1 cellular context compared by ENCODE assay signal in the genomic region with DNA sequence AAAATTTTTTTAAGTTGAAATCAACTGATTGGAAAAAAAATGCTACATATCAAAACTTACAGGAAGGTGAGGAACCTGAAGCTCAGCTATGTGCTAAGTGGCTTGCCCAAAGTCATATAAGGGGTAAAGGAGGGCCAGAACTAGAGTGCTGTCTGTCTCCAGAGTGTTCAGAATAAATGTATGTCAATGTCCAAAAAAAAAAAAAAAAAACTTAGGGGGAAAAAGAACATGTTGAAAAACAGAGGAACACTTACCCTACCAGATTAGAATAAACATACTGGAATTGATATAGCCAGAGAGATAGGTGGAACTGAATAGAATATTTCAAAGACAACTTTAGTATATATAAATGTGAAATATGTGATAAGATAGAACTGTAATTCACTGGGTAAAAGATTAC.
TF ChIP-seq lines count a peak whose summit lies in the region.

No MANE protein-coding gene starts in this region.

TF ChIP-seq in GM12878, 131 proteins besides CTCF, POLR2A, EP300 and RAD21:
- no peak for TF ChIP-seq EGR1 (IDR thresholded peaks at IDR 0.05; ENCODE audit: borderline replicate concordance in 1 of 2, low read depth in 2 of 2, low read length in 2 of 2)
- TF ChIP-seq SREBF2 (IDR thresholded peaks at IDR 0.05; ENCODE audit: low read length), result no peak
- no peak for TF ChIP-seq SP1 (IDR thresholded peaks at IDR 0.05; ENCODE audit: low read depth, low read length)
- no peak for TF ChIP-seq ZBED1 (IDR thresholded peaks at IDR 0.05; ENCODE audit: borderline replicate concordance)
- TF ChIP-seq FOXM1 (IDR thresholded peaks at IDR 0.05; ENCODE audit: low read depth, low read length), result no peak
- TF ChIP-seq BHLHE40 (IDR thresholded peaks at IDR 0.05; ENCODE audit: borderline replicate concordance in 1 of 2, low read depth in 2 of 2, low read length in 1 of 2), result no peak
- TF ChIP-seq ZBTB40 (IDR thresholded peaks at IDR 0.05; ENCODE audit: borderline replicate concordance), result no peak
- no peak for TF ChIP-seq SIX5 (IDR thresholded peaks at IDR 0.05; ENCODE audit: low read depth, low read length, severe bottlenecking)
- no peak for TF ChIP-seq BACH1 (IDR thresholded peaks at IDR 0.05; ENCODE audit: borderline replicate concordance)
- TF ChIP-seq YBX1 (IDR thresholded peaks at IDR 0.05), result no peak
- no peak for TF ChIP-seq IKZF2 (IDR thresholded peaks at IDR 0.05)
- TF ChIP-seq RB1 (IDR thresholded peaks at IDR 0.05; ENCODE audit: borderline replicate concordance), result no peak
- no peak for TF ChIP-seq CREB1 (IDR thresholded peaks at IDR 0.05; ENCODE audit: low read depth)
- TF ChIP-seq SMARCA5 (IDR thresholded peaks at IDR 0.05), result no peak
- no peak for TF ChIP-seq KAT2A (conservative IDR thresholded peaks at IDR 0.05; ENCODE audit: control insufficient read depth, low read depth, low read length)
- TF ChIP-seq, protein P1, sequence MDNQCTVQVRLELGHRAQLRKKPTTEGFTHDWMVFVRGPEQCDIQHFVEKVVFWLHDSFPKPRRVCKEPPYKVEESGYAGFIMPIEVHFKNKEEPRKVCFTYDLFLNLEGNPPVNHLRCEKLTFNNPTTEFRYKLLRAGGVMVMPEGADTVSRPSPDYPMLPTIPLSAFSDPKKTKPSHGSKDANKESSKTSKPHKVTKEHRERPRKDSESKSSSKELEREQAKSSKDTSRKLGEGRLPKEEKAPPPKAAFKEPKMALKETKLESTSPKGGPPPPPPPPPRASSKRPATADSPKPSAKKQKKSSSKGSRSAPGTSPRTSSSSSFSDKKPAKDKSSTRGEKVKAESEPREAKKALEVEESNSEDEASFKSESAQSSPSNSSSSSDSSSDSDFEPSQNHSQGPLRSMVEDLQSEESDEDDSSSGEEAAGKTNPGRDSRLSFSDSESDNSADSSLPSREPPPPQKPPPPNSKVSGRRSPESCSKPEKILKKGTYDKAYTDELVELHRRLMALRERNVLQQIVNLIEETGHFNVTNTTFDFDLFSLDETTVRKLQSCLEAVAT (IDR thresholded peaks at IDR 0.05), result no peak
- no peak for TF ChIP-seq ZNF207 (IDR thresholded peaks at IDR 0.05; ENCODE audit: borderline replicate concordance)
- TF ChIP-seq POLR2AphosphoS5 (IDR thresholded peaks at IDR 0.05; ENCODE audit: low read length), result no peak
